Comparison of ENCODE assay signal across 12 cellular contexts in genomic region chr5:18742830-18743229, GRCh38.
DNase-seq lines count a peak whose midpoint lies in the region; ATAC-seq and TF ChIP-seq lines count a peak whose summit lies in the region.
"Had no signal": no experiment of that assay in that cellular context is flagged by ENCODE, and none has a peak within 500 bp of the region (broad histone marks: within the 10 kb centered on the region; RNA-seq: fewer than 3 reads in every experiment).

No MANE protein-coding gene starts in this region.

- no peak for DNase-seq in activated CD8-positive, alpha-beta T cell treated with anti-CD3 and anti-CD28 coated beads for 36 hours
- DNase-seq in activated CD8-positive, alpha-beta T cell treated with anti-CD3 and anti-CD28 coated beads, Interleukin-2, amount 10 ng/mL, durations not matched to agents 7 days and 5 days, result no peak
- no peak for DNase-seq in CD4-positive, alpha-beta memory T cell
- DNase-seq in activated naive CD8-positive, alpha-beta T cell treated with anti-CD3 and anti-CD28 coated beads, Interleukin-2, amount 50 U/mL, for 24 hours, result no peak
- DNase-seq in natural killer cell (no peak), NCI-H1048 (lab: John Stamatoyannopoulos, UW) (no peak), SIG-M5 (lab: John Stamatoyannopoulos, UW) (no peak)
- DNase-seq in activated CD4-positive, alpha-beta T cell treated with anti-CD3 and anti-CD28 coated beads for 1 hour, result no peak
- DNase-seq: NCI-H1092 treated with DMSO at 0.1 percent for 48 hours, NCI-H1694, NCI-H446 had no signal

- no peaks in the 10 kb centered on the region for H3K36me3 ChIP-seq in CD4-positive, alpha-beta memory T cell (ENCODE audit: insufficient read depth, low read length)

- H3K4me3 ChIP-seq in CD4-positive, alpha-beta memory T cell (ENCODE audit: low read length in 2 of 2), result no peak overlapping the region
- H3K4me3 ChIP-seq: K562 had no signal

- no peak for ATAC-seq in activated CD8-positive, alpha-beta T cell treated with anti-CD3 and anti-CD28 coated beads for 36 hours
- no peak for ATAC-seq in activated CD8-positive, alpha-beta T cell treated with anti-CD3 and anti-CD28 coated beads, Interleukin-2, amount 10 ng/mL, durations not matched to agents 7 days and 5 days
- ATAC-seq in activated naive CD8-positive, alpha-beta T cell treated with anti-CD3 and anti-CD28 coated beads, Interleukin-2, amount 50 U/mL, for 24 hours, result no peak
- ATAC-seq in natural killer cell, result no peak
- ATAC-seq: K562 had no signal

- H3K9me3 ChIP-seq in CD4-positive, alpha-beta memory T cell (ENCODE audit: control insufficient read depth in 1 of 2, low read length in 2 of 2), result no peaks in the 10 kb centered on the region

- POLR2A ChIA-PET in activated CD8-positive, alpha-beta T cell treated with anti-CD3 and anti-CD28 coated beads for 36 hours (lab: Charles Lee), result no interaction called here
- POLR2A ChIA-PET in activated CD8-positive, alpha-beta T cell treated with anti-CD3 and anti-CD28 coated beads, Interleukin-2, amount 10 ng/mL, durations not matched to agents 7 days and 5 days (lab: Charles Lee), result no interaction called here
- POLR2A ChIA-PET in CD4-positive, alpha-beta memory T cell (lab: Charles Lee; ENCODE audit: partially characterized antibody), result no interaction called here

- H3K27ac Mint-ChIP-seq in activated CD8-positive, alpha-beta T cell treated with anti-CD3 and anti-CD28 coated beads for 36 hours, result no peak overlapping the region
- H3K27ac Mint-ChIP-seq in activated CD8-positive, alpha-beta T cell treated with anti-CD3 and anti-CD28 coated beads, Interleukin-2, amount 10 ng/mL, durations not matched to agents 7 days and 5 days, result no peak overlapping the region
- H3K27ac Mint-ChIP-seq in CD4-positive, alpha-beta memory T cell, result peak overlapping the region in 4 of 7 donors; percentile 4 to 84 (median 64)
- no peak overlapping the region for H3K27ac Mint-ChIP-seq in activated naive CD8-positive, alpha-beta T cell treated with anti-CD3 and anti-CD28 coated beads, Interleukin-2, amount 50 U/mL, for 24 hours
- H3K27ac Mint-ChIP-seq in natural killer cell, result peak overlapping the region; percentile 98

- H3K36me3 Mint-ChIP-seq in activated CD8-positive, alpha-beta T cell treated with anti-CD3 and anti-CD28 coated beads for 36 hours (ENCODE audit: low read depth), result peaks cover 39% of the 10 kb centered on the region
- peaks cover 37% of the 10 kb centered on the region for H3K36me3 Mint-ChIP-seq in activated CD8-positive, alpha-beta T cell treated with anti-CD3 and anti-CD28 coated beads, Interleukin-2, amount 10 ng/mL, durations not matched to agents 7 days and 5 days (ENCODE audit: low read depth)
- peaks cover 21 to 30% of the 10 kb centered on the region in 2 donors for H3K36me3 Mint-ChIP-seq in CD4-positive, alpha-beta memory T cell
- peaks cover 19% of the 10 kb centered on the region for H3K36me3 Mint-ChIP-seq in activated naive CD8-positive, alpha-beta T cell treated with anti-CD3 and anti-CD28 coated beads, Interleukin-2, amount 50 U/mL, for 24 hours (ENCODE audit: low read depth)
- no peaks in the 10 kb centered on the region for H3K36me3 Mint-ChIP-seq in natural killer cell

- intact Hi-C loops in activated CD8-positive, alpha-beta T cell treated with anti-CD3 and anti-CD28 coated beads for 36 hours (cut with micrococcal nuclease), result no loop called here
- intact Hi-C loops in CD4-positive, alpha-beta memory T cell (cut with micrococcal nuclease), result no loop called here
- intact Hi-C loops in natural killer cell (cut with micrococcal nuclease), result no loop called here

- TF ChIP-seq CTCF in activated CD8-positive, alpha-beta T cell treated with anti-CD3 and anti-CD28 coated beads for 36 hours (IDR thresholded peaks at IDR 0.05), result no peak
- TF ChIP-seq CTCF in natural killer cell (IDR thresholded peaks at IDR 0.05), result no peak

- no peak overlapping the region for H3K27ac ChIP-seq in CD4-positive, alpha-beta memory T cell (ENCODE audit: low read depth, low read length)

- peaks cover 66% of the 10 kb centered on the region for H3K4me1 ChIP-seq in CD4-positive, alpha-beta memory T cell (ENCODE audit: insufficient read depth, low read length)

- peaks cover 69% of the 10 kb centered on the region for H3K4me1 Mint-ChIP-seq in activated CD8-positive, alpha-beta T cell treated with anti-CD3 and anti-CD28 coated beads for 36 hours (ENCODE audit: low read depth)
- peaks cover 55% of the 10 kb centered on the region for H3K4me1 Mint-ChIP-seq in activated CD8-positive, alpha-beta T cell treated with anti-CD3 and anti-CD28 coated beads, Interleukin-2, amount 10 ng/mL, durations not matched to agents 7 days and 5 days (ENCODE audit: low read depth)
- peaks cover 46 to 87% (median 60%) of the 10 kb centered on the region in 4 donors for H3K4me1 Mint-ChIP-seq in CD4-positive, alpha-beta memory T cell
- peaks cover 76% of the 10 kb centered on the region for H3K4me1 Mint-ChIP-seq in activated naive CD8-positive, alpha-beta T cell treated with anti-CD3 and anti-CD28 coated beads, Interleukin-2, amount 50 U/mL, for 24 hours
- H3K4me1 Mint-ChIP-seq in natural killer cell, result peaks cover 71 to 75% of the 10 kb centered on the region in 2 donors

- CTCF ChIA-PET in activated CD8-positive, alpha-beta T cell treated with anti-CD3 and anti-CD28 coated beads for 36 hours (lab: Charles Lee), result no interaction called here
- CTCF ChIA-PET in activated CD8-positive, alpha-beta T cell treated with anti-CD3 and anti-CD28 coated beads, Interleukin-2, amount 10 ng/mL, durations not matched to agents 7 days and 5 days (lab: Charles Lee), result no interaction called here
- CTCF ChIA-PET in CD4-positive, alpha-beta memory T cell (lab: Charles Lee; ENCODE audit: partially characterized antibody), result no interaction called here

- H3K27me3 ChIP-seq in CD4-positive, alpha-beta memory T cell (ENCODE audit: insufficient read depth, low read length), result no peaks in the 10 kb centered on the region

- H3K27me3 Mint-ChIP-seq in activated CD8-positive, alpha-beta T cell treated with anti-CD3 and anti-CD28 coated beads for 36 hours, result no peaks in the 10 kb centered on the region
- H3K27me3 Mint-ChIP-seq in activated CD8-positive, alpha-beta T cell treated with anti-CD3 and anti-CD28 coated beads, Interleukin-2, amount 10 ng/mL, durations not matched to agents 7 days and 5 days (ENCODE audit: low read depth), result no peaks in the 10 kb centered on the region
- H3K27me3 Mint-ChIP-seq in CD4-positive, alpha-beta memory T cell, result no peaks in the 10 kb centered on the region
- no peaks in the 10 kb centered on the region for H3K27me3 Mint-ChIP-seq in activated naive CD8-positive, alpha-beta T cell treated with anti-CD3 and anti-CD28 coated beads, Interleukin-2, amount 50 U/mL, for 24 hours
- H3K27me3 Mint-ChIP-seq in natural killer cell (ENCODE audit: low read depth in 2 of 2), result no peaks in the 10 kb centered on the region

- H3K9me3 Mint-ChIP-seq in activated CD8-positive, alpha-beta T cell treated with anti-CD3 and anti-CD28 coated beads for 36 hours, result peaks cover 10% of the 10 kb centered on the region
- peaks cover 5% of the 10 kb centered on the region for H3K9me3 Mint-ChIP-seq in activated CD8-positive, alpha-beta T cell treated with anti-CD3 and anti-CD28 coated beads, Interleukin-2, amount 10 ng/mL, durations not matched to agents 7 days and 5 days (ENCODE audit: insufficient read depth)
- H3K9me3 Mint-ChIP-seq in CD4-positive, alpha-beta memory T cell, result no peaks in the 10 kb centered on the region
- peaks cover 4% of the 10 kb centered on the region for H3K9me3 Mint-ChIP-seq in activated naive CD8-positive, alpha-beta T cell treated with anti-CD3 and anti-CD28 coated beads, Interleukin-2, amount 50 U/mL, for 24 hours
- H3K9me3 Mint-ChIP-seq in natural killer cell, result no peaks in the 10 kb centered on the region

- H3K4me3 Mint-ChIP-seq in activated CD8-positive, alpha-beta T cell treated with anti-CD3 and anti-CD28 coated beads for 36 hours, result peak overlapping the region; percentile 16
- H3K4me3 Mint-ChIP-seq in activated CD8-positive, alpha-beta T cell treated with anti-CD3 and anti-CD28 coated beads, Interleukin-2, amount 10 ng/mL, durations not matched to agents 7 days and 5 days, result no peak overlapping the region
- H3K4me3 Mint-ChIP-seq in CD4-positive, alpha-beta memory T cell, result peak overlapping the region in 6 of 8 donors; percentile 40 to 81 (median 59)
- H3K4me3 Mint-ChIP-seq in activated naive CD8-positive, alpha-beta T cell treated with anti-CD3 and anti-CD28 coated beads, Interleukin-2, amount 50 U/mL, for 24 hours, result peak overlapping the region; percentile 27
- peak overlapping the region; percentile 59 for H3K4me3 Mint-ChIP-seq in natural killer cell

Comparison
In these comparisons a context has a peak if more than half of its experiments do, and no peak if none do; other contexts are left out.
1. H3K27ac Mint-ChIP-seq: peak in CD4-positive, alpha-beta memory T cell (4 of 7) and natural killer cell (2 of 2); none in activated CD8-positive, alpha-beta T cell treated with anti-CD3 and anti-CD28 coated beads for 36 hours (single experiment), activated CD8-positive, alpha-beta T cell treated with anti-CD3 and anti-CD28 coated beads, Interleukin-2, amount 10 ng/mL, durations not matched to agents 7 days and 5 days (single experiment) and activated naive CD8-positive, alpha-beta T cell treated with anti-CD3 and anti-CD28 coated beads, Interleukin-2, amount 50 U/mL, for 24 hours (single experiment).